In genomic region chr15:74994685-74995084, GRCh38 we compare ENCODE assay signal across 1 cellular context.
TF ChIP-seq lines count a peak whose summit lies in the region.

No MANE protein-coding gene starts in this region.

TF ChIP-seq in WTC11, 78 proteins besides CTCF, POLR2A, EP300 and RAD21 (continued from another document):
- TF ChIP-seq HMGXB4 (CRISPR knock-in tag; IDR thresholded peaks at IDR 0.05) (no peak), GABPB1 (CRISPR knock-in tag; IDR thresholded peaks at IDR 0.05) (no peak), JUN (CRISPR knock-in tag; IDR thresholded peaks at IDR 0.05) (no peak), NFE2L1 (CRISPR knock-in tag; IDR thresholded peaks at IDR 0.05) (no peak), RORB (CRISPR knock-in tag; IDR thresholded peaks at IDR 0.05) (no peak), FOXK1 (CRISPR knock-in tag; IDR thresholded peaks at IDR 0.05) (no peak)
TF ChIP-seq in WTC11: peak in this region for 0.
